1 cellular context compared by ENCODE assay signal in the genomic region with DNA sequence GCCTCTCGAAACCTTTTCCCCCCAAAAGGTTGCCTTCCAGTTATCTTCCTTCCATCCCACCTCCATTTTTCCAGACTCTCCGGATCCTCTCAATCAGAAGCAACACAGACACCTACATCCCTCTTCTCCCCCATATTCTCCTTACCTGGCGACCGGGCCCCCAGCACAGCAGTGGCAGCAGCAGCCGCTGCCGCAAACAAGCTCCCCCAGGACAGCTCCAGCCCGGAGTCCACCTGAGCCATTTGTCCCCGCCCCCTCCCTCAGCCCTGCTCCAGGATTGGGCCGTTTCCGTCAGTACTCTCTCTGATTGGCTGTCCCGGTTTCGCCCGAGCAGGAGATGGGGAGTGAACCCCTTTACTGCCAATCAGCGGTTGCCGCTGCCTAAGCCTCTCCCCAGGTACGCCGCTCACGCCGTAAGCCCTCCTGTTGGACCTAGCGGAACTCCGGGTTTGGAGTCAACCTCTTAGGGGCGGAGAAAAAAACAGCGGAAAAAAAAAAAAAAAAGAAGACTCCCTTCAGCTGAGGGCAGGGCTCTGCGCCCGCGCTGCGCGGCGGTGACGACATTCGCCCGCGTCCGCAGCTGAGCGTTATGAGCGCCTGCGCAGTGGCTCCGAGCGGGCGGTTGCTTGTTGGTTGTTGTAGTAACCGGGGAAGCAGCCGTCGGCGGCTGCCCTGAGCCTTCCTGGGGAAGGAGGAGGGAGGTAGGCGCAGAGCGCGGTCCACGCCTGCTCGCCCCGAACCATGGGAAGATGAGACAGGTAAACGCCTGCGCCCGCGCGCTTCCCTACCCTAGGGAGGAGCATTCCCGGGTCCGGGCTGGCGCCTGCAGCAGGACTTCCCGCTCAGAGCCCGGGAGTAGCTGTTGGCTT.
TF ChIP-seq lines count a peak whose summit lies in the region.

A gene with protein sequence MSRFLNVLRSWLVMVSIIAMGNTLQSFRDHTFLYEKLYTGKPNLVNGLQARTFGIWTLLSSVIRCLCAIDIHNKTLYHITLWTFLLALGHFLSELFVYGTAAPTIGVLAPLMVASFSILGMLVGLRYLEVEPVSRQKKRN (minus strand): TSS at position 247 of the 869 bp plus-strand sequence. CDS start 3,374 bp downstream, outside the sequence.
A gene with protein sequence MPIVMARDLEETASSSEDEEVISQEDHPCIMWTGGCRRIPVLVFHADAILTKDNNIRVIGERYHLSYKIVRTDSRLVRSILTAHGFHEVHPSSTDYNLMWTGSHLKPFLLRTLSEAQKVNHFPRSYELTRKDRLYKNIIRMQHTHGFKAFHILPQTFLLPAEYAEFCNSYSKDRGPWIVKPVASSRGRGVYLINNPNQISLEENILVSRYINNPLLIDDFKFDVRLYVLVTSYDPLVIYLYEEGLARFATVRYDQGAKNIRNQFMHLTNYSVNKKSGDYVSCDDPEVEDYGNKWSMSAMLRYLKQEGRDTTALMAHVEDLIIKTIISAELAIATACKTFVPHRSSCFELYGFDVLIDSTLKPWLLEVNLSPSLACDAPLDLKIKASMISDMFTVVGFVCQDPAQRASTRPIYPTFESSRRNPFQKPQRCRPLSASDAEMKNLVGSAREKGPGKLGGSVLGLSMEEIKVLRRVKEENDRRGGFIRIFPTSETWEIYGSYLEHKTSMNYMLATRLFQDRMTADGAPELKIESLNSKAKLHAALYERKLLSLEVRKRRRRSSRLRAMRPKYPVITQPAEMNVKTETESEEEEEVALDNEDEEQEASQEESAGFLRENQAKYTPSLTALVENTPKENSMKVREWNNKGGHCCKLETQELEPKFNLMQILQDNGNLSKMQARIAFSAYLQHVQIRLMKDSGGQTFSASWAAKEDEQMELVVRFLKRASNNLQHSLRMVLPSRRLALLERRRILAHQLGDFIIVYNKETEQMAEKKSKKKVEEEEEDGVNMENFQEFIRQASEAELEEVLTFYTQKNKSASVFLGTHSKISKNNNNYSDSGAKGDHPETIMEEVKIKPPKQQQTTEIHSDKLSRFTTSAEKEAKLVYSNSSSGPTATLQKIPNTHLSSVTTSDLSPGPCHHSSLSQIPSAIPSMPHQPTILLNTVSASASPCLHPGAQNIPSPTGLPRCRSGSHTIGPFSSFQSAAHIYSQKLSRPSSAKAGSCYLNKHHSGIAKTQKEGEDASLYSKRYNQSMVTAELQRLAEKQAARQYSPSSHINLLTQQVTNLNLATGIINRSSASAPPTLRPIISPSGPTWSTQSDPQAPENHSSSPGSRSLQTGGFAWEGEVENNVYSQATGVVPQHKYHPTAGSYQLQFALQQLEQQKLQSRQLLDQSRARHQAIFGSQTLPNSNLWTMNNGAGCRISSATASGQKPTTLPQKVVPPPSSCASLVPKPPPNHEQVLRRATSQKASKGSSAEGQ (N-terminal part only) (plus strand): TSS at position 617 of the 869 bp plus-strand sequence. CDS start 1,904 bp downstream, outside the sequence.

TF ChIP-seq in A549, 52 proteins besides CTCF, POLR2A, EP300 and RAD21 (continued from another document):
- TF ChIP-seq, protein P1, sequence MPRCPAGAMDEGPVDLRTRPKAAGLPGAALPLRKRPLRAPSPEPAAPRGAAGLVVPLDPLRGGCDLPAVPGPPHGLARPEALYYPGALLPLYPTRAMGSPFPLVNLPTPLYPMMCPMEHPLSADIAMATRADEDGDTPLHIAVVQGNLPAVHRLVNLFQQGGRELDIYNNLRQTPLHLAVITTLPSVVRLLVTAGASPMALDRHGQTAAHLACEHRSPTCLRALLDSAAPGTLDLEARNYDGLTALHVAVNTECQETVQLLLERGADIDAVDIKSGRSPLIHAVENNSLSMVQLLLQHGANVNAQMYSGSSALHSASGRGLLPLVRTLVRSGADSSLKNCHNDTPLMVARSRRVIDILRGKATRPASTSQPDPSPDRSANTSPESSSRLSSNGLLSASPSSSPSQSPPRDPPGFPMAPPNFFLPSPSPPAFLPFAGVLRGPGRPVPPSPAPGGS (IDR thresholded peaks at IDR 0.05) = 0 out of 3 replicates have a peak, but pooled peaks have one; percentile 32
- TF ChIP-seq HOXA7 (CRISPR knock-in tag; IDR thresholded peaks at IDR 0.05) (no peak), ZFP36 (IDR thresholded peaks at IDR 0.05; ENCODE audit: borderline replicate concordance, partially characterized antibody) (no peak), JUN (IDR thresholded peaks at IDR 0.05) (peak in 1 of 2 experiments; percentile 63; a peak in 2 of 5 replicates), ESRRA (IDR thresholded peaks at IDR 0.05; ENCODE audit: borderline replicate concordance, low read length) (no peak), RFX5 (IDR thresholded peaks at IDR 0.05) (peak; percentile 17; the same call in 1 of the 2 replicates), PHF8 (IDR thresholded peaks at IDR 0.05; ENCODE audit: borderline replicate concordance, low read depth) (peak; percentile 63; the same call in 1 of the 2 replicates), TP53 (CRISPR knock-in tag; IDR thresholded peaks at IDR 0.05) (no peak), KDM5A (IDR thresholded peaks at IDR 0.05) (peak; percentile 43; the same call in 1 of the 2 replicates), TFCP2L1 (CRISPR knock-in tag; IDR thresholded peaks at IDR 0.05) (no peak), KDM1A (IDR thresholded peaks at IDR 0.05; ENCODE audit: low read depth) (peak; percentile 37; the same call in 1 of the 2 replicates), FOSB (CRISPR knock-in tag; IDR thresholded peaks at IDR 0.05) (no peak), RARB (CRISPR knock-in tag; IDR thresholded peaks at IDR 0.05) (no peak), GATA3 (IDR thresholded peaks at IDR 0.05; ENCODE audit: borderline replicate concordance) (no peak), HOXB5 (CRISPR knock-in tag; IDR thresholded peaks at IDR 0.05) (no peak), FOXS1 (CRISPR knock-in tag; IDR thresholded peaks at IDR 0.05) (no peak), MAZ (IDR thresholded peaks at IDR 0.05; ENCODE audit: borderline replicate concordance, low read depth, low read length) (no peak), CBX8 (IDR thresholded peaks at IDR 0.05) (no peak), ZSCAN20 (CRISPR knock-in tag; IDR thresholded peaks at IDR 0.05) (no peak), HDAC2 (IDR thresholded peaks at IDR 0.05) (no peak), CHD4 (IDR thresholded peaks at IDR 0.05; ENCODE audit: borderline replicate concordance) (no peak), HEYL (CRISPR knock-in tag; IDR thresholded peaks at IDR 0.05) (no peak), FOSL2 (IDR thresholded peaks at IDR 0.05) (no peak), FOSL2 (CRISPR knock-in tag; IDR thresholded peaks at IDR 0.05) (0 out of 2 replicates have a peak, but pooled peaks have one; percentile 14)
- TF ChIP-seq, protein P2, sequence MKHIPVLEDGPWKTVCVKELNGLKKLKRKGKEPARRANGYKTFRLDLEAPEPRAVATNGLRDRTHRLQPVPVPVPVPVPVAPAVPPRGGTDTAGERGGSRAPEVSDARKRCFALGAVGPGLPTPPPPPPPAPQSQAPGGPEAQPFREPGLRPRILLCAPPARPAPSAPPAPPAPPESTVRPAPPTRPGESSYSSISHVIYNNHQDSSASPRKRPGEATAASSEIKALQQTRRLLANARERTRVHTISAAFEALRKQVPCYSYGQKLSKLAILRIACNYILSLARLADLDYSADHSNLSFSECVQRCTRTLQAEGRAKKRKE (CRISPR knock-in tag; IDR thresholded peaks at IDR 0.05; ENCODE audit: low read depth) = no peak
- TF ChIP-seq, protein P3, sequence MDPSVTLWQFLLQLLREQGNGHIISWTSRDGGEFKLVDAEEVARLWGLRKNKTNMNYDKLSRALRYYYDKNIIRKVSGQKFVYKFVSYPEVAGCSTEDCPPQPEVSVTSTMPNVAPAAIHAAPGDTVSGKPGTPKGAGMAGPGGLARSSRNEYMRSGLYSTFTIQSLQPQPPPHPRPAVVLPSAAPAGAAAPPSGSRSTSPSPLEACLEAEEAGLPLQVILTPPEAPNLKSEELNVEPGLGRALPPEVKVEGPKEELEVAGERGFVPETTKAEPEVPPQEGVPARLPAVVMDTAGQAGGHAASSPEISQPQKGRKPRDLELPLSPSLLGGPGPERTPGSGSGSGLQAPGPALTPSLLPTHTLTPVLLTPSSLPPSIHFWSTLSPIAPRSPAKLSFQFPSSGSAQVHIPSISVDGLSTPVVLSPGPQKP (IDR thresholded peaks at IDR 0.05; ENCODE audit: low read depth, low read length) = no peak
- TF ChIP-seq, protein P4, sequence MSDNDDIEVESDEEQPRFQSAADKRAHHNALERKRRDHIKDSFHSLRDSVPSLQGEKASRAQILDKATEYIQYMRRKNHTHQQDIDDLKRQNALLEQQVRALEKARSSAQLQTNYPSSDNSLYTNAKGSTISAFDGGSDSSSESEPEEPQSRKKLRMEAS (IDR thresholded peaks at IDR 0.05) = peak; percentile 34
- TF ChIP-seq, protein P5, sequence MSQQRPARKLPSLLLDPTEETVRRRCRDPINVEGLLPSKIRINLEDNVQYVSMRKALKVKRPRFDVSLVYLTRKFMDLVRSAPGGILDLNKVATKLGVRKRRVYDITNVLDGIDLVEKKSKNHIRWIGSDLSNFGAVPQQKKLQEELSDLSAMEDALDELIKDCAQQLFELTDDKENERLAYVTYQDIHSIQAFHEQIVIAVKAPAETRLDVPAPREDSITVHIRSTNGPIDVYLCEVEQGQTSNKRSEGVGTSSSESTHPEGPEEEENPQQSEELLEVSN (IDR thresholded peaks at IDR 0.05; ENCODE audit: borderline replicate concordance, low read depth) = no peak
- TF ChIP-seq, protein P6, sequence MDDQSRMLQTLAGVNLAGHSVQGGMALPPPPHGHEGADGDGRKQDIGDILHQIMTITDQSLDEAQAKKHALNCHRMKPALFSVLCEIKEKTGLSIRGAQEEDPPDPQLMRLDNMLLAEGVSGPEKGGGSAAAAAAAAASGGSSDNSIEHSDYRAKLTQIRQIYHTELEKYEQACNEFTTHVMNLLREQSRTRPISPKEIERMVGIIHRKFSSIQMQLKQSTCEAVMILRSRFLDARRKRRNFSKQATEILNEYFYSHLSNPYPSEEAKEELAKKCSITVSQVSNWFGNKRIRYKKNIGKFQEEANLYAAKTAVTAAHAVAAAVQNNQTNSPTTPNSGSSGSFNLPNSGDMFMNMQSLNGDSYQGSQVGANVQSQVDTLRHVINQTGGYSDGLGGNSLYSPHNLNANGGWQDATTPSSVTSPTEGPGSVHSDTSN (IDR thresholded peaks at IDR 0.05) = peak; percentile 86
- TF ChIP-seq, protein P7, sequence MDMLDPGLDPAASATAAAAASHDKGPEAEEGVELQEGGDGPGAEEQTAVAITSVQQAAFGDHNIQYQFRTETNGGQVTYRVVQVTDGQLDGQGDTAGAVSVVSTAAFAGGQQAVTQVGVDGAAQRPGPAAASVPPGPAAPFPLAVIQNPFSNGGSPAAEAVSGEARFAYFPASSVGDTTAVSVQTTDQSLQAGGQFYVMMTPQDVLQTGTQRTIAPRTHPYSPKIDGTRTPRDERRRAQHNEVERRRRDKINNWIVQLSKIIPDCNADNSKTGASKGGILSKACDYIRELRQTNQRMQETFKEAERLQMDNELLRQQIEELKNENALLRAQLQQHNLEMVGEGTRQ (IDR thresholded peaks at IDR 0.05) = no peak
